Comparison of ENCODE assay signal across 16 cellular contexts in genomic region chr13:29875646-29876045, GRCh38. TPM values are rescaled to one million over a fixed set of nuclear protein-coding genes. Genes with fewer than 3 reads are reported as not detected.
DNase-seq lines count a peak whose midpoint lies in the region; TF ChIP-seq lines count a peak whose summit lies in the region.
"Had no signal": no experiment of that assay in that cellular context is flagged by ENCODE, and none has a peak within 500 bp of the region (broad histone marks: within the 10 kb centered on the region; RNA-seq: fewer than 3 reads in every experiment).

No MANE protein-coding gene starts in this region.

- BruUV-seq in mammary epithelial cell (replicated peaks; lab: Mats Ljungman, UMichigan) (no TSS peak), MCF 10A (replicated peaks; lab: Mats Ljungman, UMichigan) (no TSS peak)

- H3K9me3 ChIP-seq in mammary epithelial cell (replicated peaks; ENCODE audit: insufficient read depth, low read length) (no peaks in the 10 kb centered on the region), left ventricle myocardium inferior (replicated peaks) (no peaks in the 10 kb centered on the region), BE2C (no peaks in the 10 kb centered on the region)

- H3K4me3 ChIP-seq in mammary epithelial cell (replicated peaks in 1 of 3; ENCODE audit: insufficient read depth in 1 of 3, low read depth in 2 of 3, low read length in 3 of 3) (no peak overlapping the region), left ventricle myocardium inferior (no peak overlapping the region), BE2C (ENCODE audit: low read depth, low read length) (no peak overlapping the region)
- H3K4me3 ChIP-seq: GM12878 had no signal

- H3K9me3 Mint-ChIP-seq in MCF 10A (ENCODE audit: unreplicated experiment) (no peaks in the 10 kb centered on the region), endothelial cell (ENCODE audit: unreplicated experiment) (no peaks in the 10 kb centered on the region), neural crest cell (peaks cover 3% of the 10 kb centered on the region)

- H4K20me1 ChIP-seq in mammary epithelial cell (ENCODE audit: insufficient read depth, low read length): no peaks in the 10 kb centered on the region

- H3K36me3 Mint-ChIP-seq in MCF 10A (ENCODE audit: insufficient read depth, unreplicated experiment): no peaks in the 10 kb centered on the region
- no peaks in the 10 kb centered on the region for H3K36me3 Mint-ChIP-seq in endothelial cell (ENCODE audit: low read depth, unreplicated experiment)
- no peaks in the 10 kb centered on the region for H3K36me3 Mint-ChIP-seq in neural crest cell (ENCODE audit: low read depth)
- H3K36me3 Mint-ChIP-seq: CD4-positive, alpha-beta memory T cell had no signal

- H3K27me3 Mint-ChIP-seq in MCF 10A (ENCODE audit: insufficient read depth, unreplicated experiment): no peaks in the 10 kb centered on the region
- peaks cover 2% of the 10 kb centered on the region for H3K27me3 Mint-ChIP-seq in endothelial cell (ENCODE audit: unreplicated experiment)
- no peaks in the 10 kb centered on the region for H3K27me3 Mint-ChIP-seq in neural crest cell (ENCODE audit: low read depth)

- H3K4me2 ChIP-seq in mammary epithelial cell (ENCODE audit: insufficient read depth, low read depth, low read length): peak overlapping the region; percentile 61

- H3K27ac ChIP-seq in mammary epithelial cell (ENCODE audit: insufficient read depth, low read depth, low read length) (no peak overlapping the region), left ventricle myocardium inferior (replicated peaks) (no peak overlapping the region)
- H3K27ac ChIP-seq: 22Rv1, C4-2B had no signal

- H3K36me3 ChIP-seq in mammary epithelial cell (ENCODE audit: insufficient read depth, low read length) (no peaks in the 10 kb centered on the region), left ventricle myocardium inferior (no peaks in the 10 kb centered on the region), BE2C (no peaks in the 10 kb centered on the region)

- in situ Hi-C loops in mammary epithelial cell (cut with MboI; ENCODE audit: low sequenced_read_pairs in 2 of 2): no loop called here

- CTCF ChIA-PET in mammary epithelial cell (lab: Charles Lee; ENCODE audit: low non-redundant PET): no interaction called here
- CTCF ChIA-PET in MCF 10A (lab: Yijun Ruan, JAX): interaction anchor here (0.7 kb wide), 1 partner anchor 236 kb away, joined by 3 read pairs; no protein-coding TSS in a partner anchor

- intact Hi-C loops in mammary epithelial cell (cut with micrococcal nuclease): no loop called here
- intact Hi-C loops in MCF 10A (cut with micrococcal nuclease): no loop called here
- intact Hi-C loops in left ventricle myocardium inferior (cut with micrococcal nuclease): no loop called here

- H3K4me1 Mint-ChIP-seq in MCF 10A (ENCODE audit: insufficient read depth, unreplicated experiment) (no peaks in the 10 kb centered on the region), endothelial cell (ENCODE audit: unreplicated experiment) (peaks cover 29% of the 10 kb centered on the region), neural crest cell (peaks cover 55% of the 10 kb centered on the region)
- H3K4me1 Mint-ChIP-seq: CD4-positive, alpha-beta memory T cell had no signal

- no peak for DNase-seq in mammary epithelial cell
- no peak for DNase-seq in MCF 10A (ENCODE audit: unreplicated experiment)
- DNase-seq in endothelial cell (ENCODE audit: low spot score): no peak
- no peak for DNase-seq in neural crest cell (ENCODE audit: low read depth, low spot score)
- no peak for DNase-seq in NCI-H2081 (lab: John Stamatoyannopoulos, UW)
- DNase-seq in left ventricle myocardium inferior: no peak
- no peak for DNase-seq in BE2C
- no peak for DNase-seq in activated CD8-positive, alpha-beta memory T cell treated with anti-CD3 and anti-CD28 coated beads, Interleukin-2, amount 50 U/mL, for 4 hours
- DNase-seq: AML-193; CD4-positive, alpha-beta memory T cell; DMS79; H7; IMR-90 had no signal

- no peak overlapping the region for H3K4me3 Mint-ChIP-seq in MCF 10A (ENCODE audit: unreplicated experiment)
- H3K4me3 Mint-ChIP-seq in endothelial cell (ENCODE audit: unreplicated experiment): no peak overlapping the region
- H3K4me3 Mint-ChIP-seq in neural crest cell: no peak overlapping the region
- H3K4me3 Mint-ChIP-seq: CD4-positive, alpha-beta memory T cell had no signal

- dilution Hi-C loops in mammary epithelial cell (cut with HindIII; ENCODE audit: low sequenced_read_pairs): no loop called here

- peak overlapping the region; percentile 70 for H2AFZ ChIP-seq in mammary epithelial cell (ENCODE audit: low read depth, low read length)

- WGBS in mammary epithelial cell (ENCODE audit: low coverage, missing lambda C conversion rate): 21% methylated on average over 3 of the region's 3 CpGs

- POLR2A ChIA-PET in MCF 10A (lab: Yijun Ruan, JAX): no interaction called here

- H3K27ac Mint-ChIP-seq in MCF 10A (ENCODE audit: low read depth, unreplicated experiment) (no peak overlapping the region), endothelial cell (ENCODE audit: unreplicated experiment) (peak overlapping the region; percentile 46), neural crest cell (ENCODE audit: unreplicated experiment) (peak overlapping the region; percentile 81)
- H3K27ac Mint-ChIP-seq: CD4-positive, alpha-beta memory T cell had no signal

- no peaks in the 10 kb centered on the region for H3K79me2 ChIP-seq in mammary epithelial cell (ENCODE audit: insufficient read depth, low read length)

- TF ChIP-seq CTCF in mammary epithelial cell (conservative IDR thresholded peaks at IDR 0.05 in 1 of 2, IDR thresholded peaks at IDR 0.05 in 1 of 2; ENCODE audit: extremely low read depth in 1 of 2, insufficient read depth in 1 of 2, low read depth in 1 of 2, low read length in 2 of 2) (no peak), MCF 10A (IDR thresholded peaks at IDR 0.05; ENCODE audit: unreplicated experiment) (no peak), endothelial cell (IDR thresholded peaks at IDR 0.05; ENCODE audit: unreplicated experiment) (no peak), neural crest cell (conservative IDR thresholded peaks at IDR 0.05) (no peak), left ventricle myocardium inferior (IDR thresholded peaks at IDR 0.05; ENCODE audit: borderline replicate concordance) (no peak), BE2C (IDR thresholded peaks at IDR 0.05; ENCODE audit: low read depth, low read length) (no peak)

- H3K27me3 ChIP-seq in mammary epithelial cell (ENCODE audit: insufficient read depth, low read length) (no peaks in the 10 kb centered on the region), left ventricle myocardium inferior (ENCODE audit: low read depth) (peaks cover 19% of the 10 kb centered on the region), BE2C (peaks cover 43% of the 10 kb centered on the region)

- H3K9ac ChIP-seq in mammary epithelial cell (ENCODE audit: insufficient read depth, low read length): no peak overlapping the region

- H3K4me1 ChIP-seq in mammary epithelial cell (ENCODE audit: insufficient read depth, low read length) (peaks cover 8% of the 10 kb centered on the region), left ventricle myocardium inferior (no peaks in the 10 kb centered on the region), BE2C (no peaks in the 10 kb centered on the region)

RNA-seq across cellular contexts. Expression of gene UBL3, which starts 25.2 kb away (rescaled TPM):
- total RNA-seq in mammary epithelial cell (10 to 100 TPM; 11.4 to 19.0 TPM), MCF 10A (2022) (18.2 and 22.4 TPM in 2 replicates), endothelial cell (ENCODE audit: unreplicated experiment) (17.1 TPM), neural crest cell (35.5 and 36.0 TPM in 2 replicates), left ventricle myocardium inferior (25.2 TPM)
- 5.2 TPM for polyA plus RNA-seq in mammary epithelial cell
- polyA minus RNA-seq in mammary epithelial cell: 1.2 TPM
- 6.5 TPM for polyA plus RNA-seq in BE2C (2012; ENCODE audit: insufficient read depth, insufficient read length, low read depth)
